Comparison of ENCODE assay signal across 9 cellular contexts in the genomic region with DNA sequence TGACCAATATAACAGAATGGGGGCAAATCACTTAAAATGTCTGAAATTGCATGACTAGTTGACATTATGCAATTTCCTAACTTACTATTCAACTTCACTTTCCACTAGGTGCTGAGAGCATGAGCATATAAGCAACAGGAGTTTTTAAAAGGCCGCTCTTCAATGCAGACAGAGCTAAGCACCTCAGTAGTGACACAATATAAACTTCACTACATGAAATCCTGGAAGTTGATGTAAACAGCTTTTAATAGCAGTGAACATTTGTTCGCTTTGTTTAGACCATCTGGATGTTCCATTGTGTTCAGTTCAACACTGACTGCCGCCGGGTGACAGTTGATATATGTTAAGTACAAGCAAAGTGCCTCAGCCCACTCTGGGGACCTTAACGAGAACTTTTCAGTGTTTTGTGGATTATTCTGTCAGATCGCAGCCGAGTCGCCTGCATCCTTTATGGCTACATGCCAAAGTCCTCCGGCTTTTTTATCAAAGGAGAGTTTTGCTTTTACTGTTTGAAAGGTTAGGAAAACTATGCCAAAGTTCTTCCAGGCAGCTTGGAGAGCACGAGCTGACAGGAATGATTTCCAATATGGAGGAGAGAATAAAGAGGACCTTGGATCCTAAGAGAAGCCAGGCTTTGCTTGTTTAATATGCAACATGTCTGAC.
DNase-seq lines count a peak whose midpoint lies in the region; ATAC-seq and TF ChIP-seq lines count a peak whose summit lies in the region.
"Had no signal": no experiment of that assay in that cellular context is flagged by ENCODE, and none has a peak within 500 bp of the region (broad histone marks: within the 10 kb centered on the region; RNA-seq: fewer than 3 reads in every experiment).

No MANE protein-coding gene starts in this region.

- H3K27me3 ChIP-seq in fibroblast of lung (ENCODE audit: control insufficient read depth, insufficient read depth, low read length), result no peaks in the 10 kb centered on the region
- no peaks in the 10 kb centered on the region for H3K27me3 ChIP-seq in osteoblast (ENCODE audit: insufficient read depth, low read length)
- no peaks in the 10 kb centered on the region for H3K27me3 ChIP-seq in brain microvascular endothelial cell (replicated peaks)

- H3K36me3 ChIP-seq in fibroblast of lung (ENCODE audit: control insufficient read depth, insufficient read depth, low read length), result no peaks in the 10 kb centered on the region
- no peaks in the 10 kb centered on the region for H3K36me3 ChIP-seq in osteoblast (ENCODE audit: insufficient read depth, low read length)
- no peaks in the 10 kb centered on the region for H3K36me3 ChIP-seq in brain microvascular endothelial cell (replicated peaks)

- no peak for ATAC-seq in GM18873 (IDR thresholded peaks at IDR 0.05; ENCODE audit: low FRiP score, unreplicated experiment)
- no peak for ATAC-seq in GM18870 (IDR thresholded peaks at IDR 0.05; ENCODE audit: unreplicated experiment)

- H3K9me3 ChIP-seq in fibroblast of lung (ENCODE audit: control insufficient read depth, insufficient read depth, low read depth, low read length), result no peaks in the 10 kb centered on the region
- no peaks in the 10 kb centered on the region for H3K9me3 ChIP-seq in osteoblast (ENCODE audit: low read depth, low read length)

- H3K4me2 ChIP-seq in fibroblast of lung (ENCODE audit: extremely low read depth, insufficient read depth, low read length), result peak overlapping the region; percentile 64
- H3K4me2 ChIP-seq in osteoblast (ENCODE audit: insufficient read depth, low read length), result peak overlapping the region; percentile 5

- H3K4me3 ChIP-seq in fibroblast of lung (replicated peaks in 1 of 4; ENCODE audit: control extremely low read depth in 1 of 4, insufficient read depth in 1 of 4, low read depth in 3 of 4, low read length in 4 of 4), result peak overlapping the region in 3 of 4 experiments; percentile 1 to 54 (median 47)
- H3K4me3 ChIP-seq in osteoblast (ENCODE audit: insufficient read depth, low read length), result no peak overlapping the region
- H3K4me3 ChIP-seq in brain microvascular endothelial cell (ENCODE audit: low read depth, low read length), result no peak overlapping the region

- no peak overlapping the region for H3K9ac ChIP-seq in fibroblast of lung (ENCODE audit: insufficient read depth, low read length)

- H3K27ac ChIP-seq in fibroblast of lung (ENCODE audit: insufficient read depth, low read length) (no peak overlapping the region), osteoblast (ENCODE audit: low read depth, low read length) (no peak overlapping the region), brain microvascular endothelial cell (no peak overlapping the region)

- no peak for TF ChIP-seq CTCF in fibroblast of lung (conservative IDR thresholded peaks at IDR 0.05 in 1 of 2, IDR thresholded peaks at IDR 0.05 in 1 of 2; ENCODE audit: low read depth in 1 of 2, low read length in 2 of 2)
- no peak for TF ChIP-seq CTCF in osteoblast (IDR thresholded peaks at IDR 0.05; ENCODE audit: extremely low read depth, low read depth, low read length)
- TF ChIP-seq CTCF in brain microvascular endothelial cell (IDR thresholded peaks at IDR 0.05; ENCODE audit: low read depth, low read length, missing control alignments), result no peak

- H3K79me2 ChIP-seq in fibroblast of lung (ENCODE audit: control insufficient read depth, insufficient read depth, low read length), result no peaks in the 10 kb centered on the region
- no peaks in the 10 kb centered on the region for H3K79me2 ChIP-seq in osteoblast (ENCODE audit: insufficient read depth, low read length)

- H2AFZ ChIP-seq in fibroblast of lung (ENCODE audit: low read length), result peak overlapping the region; percentile 61
- H2AFZ ChIP-seq in osteoblast (ENCODE audit: low read length), result no peak overlapping the region

- in situ Hi-C loops in brain microvascular endothelial cell (cut with HindIII; ENCODE audit: low pct_ligation_motif_present, low sequenced_read_pairs), result no loop called here

- H3K4me1 ChIP-seq in fibroblast of lung (ENCODE audit: control insufficient read depth, extremely low read depth, insufficient read depth, low read length), result peaks cover 3% of the 10 kb centered on the region
- peaks cover 4% of the 10 kb centered on the region for H3K4me1 ChIP-seq in osteoblast (ENCODE audit: insufficient read depth, low read length)

- H4K20me1 ChIP-seq in fibroblast of lung (ENCODE audit: control insufficient read depth, extremely low read depth, insufficient read depth, low read length) (no peaks in the 10 kb centered on the region), osteoblast (ENCODE audit: insufficient read depth, low read length) (no peaks in the 10 kb centered on the region)

- DNase-seq in EH (ENCODE audit: low read depth) (peak; percentile 25), NCI-H2227 treated with DMSO at 0.1 percent for 48 hours (lab: John Stamatoyannopoulos, UW) (peak; percentile 48), fibroblast of lung (ENCODE audit: low read depth in 2 of 2) (peak; percentile 17 to 54), osteoblast (ENCODE audit: insufficient read length, low spot score, missing footprints) (no peak), brain microvascular endothelial cell (no peak)
- no peak for DNase-seq in effector CD8-positive, alpha-beta T cell (lab: John Stamatoyannopoulos, UW)
- DNase-seq: H7 had no signal

Comparison
In these comparisons a context has a peak if more than half of its experiments do, and no peak if none do; other contexts are left out.
1. DNase-seq: peak in EH (single experiment), NCI-H2227 treated with DMSO at 0.1 percent for 48 hours (single experiment) and fibroblast of lung (2 of 2); none in osteoblast (single experiment), brain microvascular endothelial cell (single experiment) and effector CD8-positive, alpha-beta T cell (single experiment).
2. H3K4me3 ChIP-seq: peak in fibroblast of lung (3 of 4); none in osteoblast (single experiment) and brain microvascular endothelial cell (single experiment).